In the genomic region with DNA sequence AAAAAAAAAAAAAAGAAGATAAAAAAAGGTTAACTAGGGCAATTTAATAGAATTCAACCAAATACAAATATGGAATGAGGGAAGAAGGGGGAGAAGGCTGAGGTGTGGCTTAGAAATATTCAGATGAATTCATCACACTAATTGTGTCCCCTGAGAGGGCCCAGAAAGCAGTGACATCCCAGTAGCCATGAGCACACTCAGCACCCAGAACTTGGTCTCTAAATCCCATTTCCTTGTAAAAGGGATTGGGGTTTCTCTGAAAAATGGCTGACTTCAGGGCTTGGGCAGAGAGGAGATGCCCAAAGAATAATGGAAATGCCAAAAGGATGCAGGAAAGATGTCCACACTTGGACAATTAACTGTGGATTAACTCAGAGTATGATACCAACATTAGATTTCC, we compare ENCODE assay signal across 11 cellular contexts. TPM values are rescaled to one million over a fixed set of nuclear protein-coding genes. Genes with fewer than 3 reads are reported as not detected.
"Had no signal": no experiment of that assay in that cellular context is flagged by ENCODE, and none has a peak within 500 bp of the region (broad histone marks: within the 10 kb centered on the region; RNA-seq: fewer than 3 reads in every experiment).

No MANE protein-coding gene starts in this region.

- H3K4me2 ChIP-seq: GM23338, KMS-11 had no signal

- H3K9ac ChIP-seq: KMS-11 had no signal

- FAIRE-seq: H1, H54 had no signal

- DNase-seq: H9, HCEC 1CT, HFFc6, IMR-90, KBM-7 had no signal

- H3K27ac ChIP-seq: HL-60, KMS-11 had no signal

- H3K4me3 ChIP-seq: GM23338 had no signal

- ATAC-seq: GM23338 had no signal

- H2AFZ ChIP-seq: GM23338 had no signal

RNA-seq across cellular contexts. Expression of a gene that starts 12.4 kb away (rescaled TPM):
- total RNA-seq: HT1080, IMR-90 had no signal

RNA-seq across cellular contexts. Expression of a gene that starts 26.4 kb away (rescaled TPM):
- total RNA-seq: HFFc6, HT1080, IMR-90 had no signal
- polyA plus RNA-seq: IMR-90 had no signal
